In the genomic region with DNA sequence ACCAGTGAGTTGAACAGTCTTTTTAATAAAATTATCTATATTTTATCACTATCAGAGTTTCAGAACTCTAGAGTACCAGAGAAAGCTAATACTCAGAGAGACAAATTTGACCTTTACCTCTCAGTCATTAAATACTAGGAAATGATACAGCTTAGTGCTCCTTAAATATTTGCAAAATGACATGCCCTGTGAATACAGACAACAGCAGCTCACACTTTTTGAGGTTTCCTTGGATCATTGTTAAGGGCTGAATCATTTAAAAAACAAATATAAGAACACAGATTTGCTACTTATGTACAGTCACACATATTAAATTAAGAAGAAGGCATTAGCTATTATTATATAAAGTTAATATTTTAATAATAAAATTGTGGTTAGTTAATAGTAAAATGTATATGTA, we compare ENCODE assay signal across 18 cellular contexts.
DNase-seq lines count a peak whose midpoint lies in the region; ATAC-seq, FAIRE-seq and TF ChIP-seq lines count a peak whose summit lies in the region.
"Had no signal": no experiment of that assay in that cellular context is flagged by ENCODE, and none has a peak within 500 bp of the region (broad histone marks: within the 10 kb centered on the region; RNA-seq: fewer than 3 reads in every experiment).

No MANE protein-coding gene starts in this region.

- H3K27me3 Mint-ChIP-seq in GM23338 (ENCODE audit: insufficient read depth, low read depth, poor library complexity): peaks cover 2% of the 10 kb centered on the region
- H3K27me3 Mint-ChIP-seq: B cell; CD4-positive, alpha-beta memory T cell had no signal

- no peaks in the 10 kb centered on the region for H3K4me1 Mint-ChIP-seq in GM23338
- H3K4me1 Mint-ChIP-seq: B cell; CD4-positive, alpha-beta memory T cell; H9 had no signal

- no peak overlapping the region for H3K4me3 Mint-ChIP-seq in GM23338
- H3K4me3 Mint-ChIP-seq: B cell; CD4-positive, alpha-beta memory T cell; H9 had no signal

- no peak for DNase-seq in H54 (ENCODE audit: insufficient read length, low spot score)
- DNase-seq in RCC 7860 (ENCODE audit: low spot score): peak; percentile 24
- peak; percentile 19 for DNase-seq in fibroblast of mammary gland (ENCODE audit: low read depth)
- DNase-seq in non-pigmented ciliary epithelial cell (ENCODE audit: low read depth): peak; percentile 54
- no peak for DNase-seq in foreskin melanocyte
- DNase-seq in GM23338 (ENCODE audit: low spot score): no peak
- DNase-seq: CD4-positive, alpha-beta memory T cell; EL; H9; NCI-H146; NCI-H2081 treated with DMSO at 0.1 percent for 48 hours; NCI-H526; PC-9; SK-N-SH had no signal

- H3K4me1 ChIP-seq in GM23338 (ENCODE audit: insufficient read depth): no peaks in the 10 kb centered on the region

- no peaks in the 10 kb centered on the region; the same call in 1 of the 2 replicates for H4K20me1 ChIP-seq in GM23338 (replicated peaks; ENCODE audit: insufficient read depth)

- H3K4me3 ChIP-seq in fibroblast of mammary gland (ENCODE audit: control insufficient read depth, low read depth, low read length) (no peak overlapping the region), GM23338 (no peak overlapping the region)
- H3K4me3 ChIP-seq: PC-9 had no signal

- no peak overlapping the region for H3K27ac Mint-ChIP-seq in GM23338
- H3K27ac Mint-ChIP-seq: B cell; CD4-positive, alpha-beta memory T cell; H9 had no signal

- no peak for TF ChIP-seq POLR2A in H54 (IDR thresholded peaks at IDR 0.05; ENCODE audit: low read depth, low read length)

- H3F3A ChIP-seq in GM23338 (replicated peaks; ENCODE audit: low read depth): no peaks in the 10 kb centered on the region

- peaks cover 25% of the 10 kb centered on the region for H3K9me3 Mint-ChIP-seq in GM23338

- TF ChIP-seq CTCF in fibroblast of mammary gland (conservative IDR thresholded peaks at IDR 0.05; ENCODE audit: control insufficient read depth, insufficient read depth, low read depth, low read length) (no peak), GM23338 (conservative IDR thresholded peaks at IDR 0.05; ENCODE audit: low read depth in 2 of 2) (no peak)

- no peaks in the 10 kb centered on the region for H3K27me3 ChIP-seq in GM23338 (ENCODE audit: insufficient read depth)

- peak; percentile 61 for FAIRE-seq in H54 (lab: Jason Lieb, UNC)
- FAIRE-seq in RCC 7860 (lab: Jason Lieb, UNC): peak; percentile 40
- FAIRE-seq: HTR-8/SVneo had no signal

- no peaks in the 10 kb centered on the region for H3K36me3 ChIP-seq in GM23338 (ENCODE audit: insufficient read depth)

- H3K9me2 ChIP-seq in GM23338 (ENCODE audit: insufficient read depth): no peaks in the 10 kb centered on the region; the same call in 1 of the 2 replicates
- H3K9me2 ChIP-seq: SK-N-SH had no signal

- H3K4me2 ChIP-seq in GM23338: no peak overlapping the region
- H3K4me2 ChIP-seq: PC-9, SK-N-SH had no signal

- H3K79me2 ChIP-seq in GM23338 (replicated peaks; ENCODE audit: insufficient read depth): no peaks in the 10 kb centered on the region

- H2AFZ ChIP-seq in GM23338: no peak overlapping the region
- H2AFZ ChIP-seq: PC-9 had no signal

- ATAC-seq in GM18498 (IDR thresholded peaks at IDR 0.05; ENCODE audit: unreplicated experiment) (no peak), GM23338 (no peak)
- ATAC-seq: Right ventricle myocardium inferior had no signal

- no peak overlapping the region for H3K27ac ChIP-seq in GM23338 (ENCODE audit: low read depth)
- H3K27ac ChIP-seq: PC-9 had no signal

- peaks cover 4% of the 10 kb centered on the region; the same call in 1 of the 3 replicates for H3K36me3 Mint-ChIP-seq in GM23338 (ENCODE audit: low read depth)
- H3K36me3 Mint-ChIP-seq: CD4-positive, alpha-beta memory T cell had no signal

TF ChIP-seq in GM23338, 12 proteins besides CTCF, POLR2A, EP300 and RAD21 (continues in another document):
- TF ChIP-seq NANOG (IDR thresholded peaks at IDR 0.05; ENCODE audit: borderline replicate concordance) (no peak), ETS1 (IDR thresholded peaks at IDR 0.05) (no peak), POLR2AphosphoS5 (IDR thresholded peaks at IDR 0.05; ENCODE audit: low read depth) (no peak), ZNF114 (CRISPR knock-in tag; IDR thresholded peaks at IDR 0.05) (no peak), STAT1 (IDR thresholded peaks at IDR 0.05; ENCODE audit: unreplicated experiment) (no peak), EZH2phosphoT487 (IDR thresholded peaks at IDR 0.05; ENCODE audit: unreplicated experiment) (no peak), JUNB (IDR thresholded peaks at IDR 0.05; ENCODE audit: unreplicated experiment) (no peak)
- TF ChIP-seq, protein P1, sequence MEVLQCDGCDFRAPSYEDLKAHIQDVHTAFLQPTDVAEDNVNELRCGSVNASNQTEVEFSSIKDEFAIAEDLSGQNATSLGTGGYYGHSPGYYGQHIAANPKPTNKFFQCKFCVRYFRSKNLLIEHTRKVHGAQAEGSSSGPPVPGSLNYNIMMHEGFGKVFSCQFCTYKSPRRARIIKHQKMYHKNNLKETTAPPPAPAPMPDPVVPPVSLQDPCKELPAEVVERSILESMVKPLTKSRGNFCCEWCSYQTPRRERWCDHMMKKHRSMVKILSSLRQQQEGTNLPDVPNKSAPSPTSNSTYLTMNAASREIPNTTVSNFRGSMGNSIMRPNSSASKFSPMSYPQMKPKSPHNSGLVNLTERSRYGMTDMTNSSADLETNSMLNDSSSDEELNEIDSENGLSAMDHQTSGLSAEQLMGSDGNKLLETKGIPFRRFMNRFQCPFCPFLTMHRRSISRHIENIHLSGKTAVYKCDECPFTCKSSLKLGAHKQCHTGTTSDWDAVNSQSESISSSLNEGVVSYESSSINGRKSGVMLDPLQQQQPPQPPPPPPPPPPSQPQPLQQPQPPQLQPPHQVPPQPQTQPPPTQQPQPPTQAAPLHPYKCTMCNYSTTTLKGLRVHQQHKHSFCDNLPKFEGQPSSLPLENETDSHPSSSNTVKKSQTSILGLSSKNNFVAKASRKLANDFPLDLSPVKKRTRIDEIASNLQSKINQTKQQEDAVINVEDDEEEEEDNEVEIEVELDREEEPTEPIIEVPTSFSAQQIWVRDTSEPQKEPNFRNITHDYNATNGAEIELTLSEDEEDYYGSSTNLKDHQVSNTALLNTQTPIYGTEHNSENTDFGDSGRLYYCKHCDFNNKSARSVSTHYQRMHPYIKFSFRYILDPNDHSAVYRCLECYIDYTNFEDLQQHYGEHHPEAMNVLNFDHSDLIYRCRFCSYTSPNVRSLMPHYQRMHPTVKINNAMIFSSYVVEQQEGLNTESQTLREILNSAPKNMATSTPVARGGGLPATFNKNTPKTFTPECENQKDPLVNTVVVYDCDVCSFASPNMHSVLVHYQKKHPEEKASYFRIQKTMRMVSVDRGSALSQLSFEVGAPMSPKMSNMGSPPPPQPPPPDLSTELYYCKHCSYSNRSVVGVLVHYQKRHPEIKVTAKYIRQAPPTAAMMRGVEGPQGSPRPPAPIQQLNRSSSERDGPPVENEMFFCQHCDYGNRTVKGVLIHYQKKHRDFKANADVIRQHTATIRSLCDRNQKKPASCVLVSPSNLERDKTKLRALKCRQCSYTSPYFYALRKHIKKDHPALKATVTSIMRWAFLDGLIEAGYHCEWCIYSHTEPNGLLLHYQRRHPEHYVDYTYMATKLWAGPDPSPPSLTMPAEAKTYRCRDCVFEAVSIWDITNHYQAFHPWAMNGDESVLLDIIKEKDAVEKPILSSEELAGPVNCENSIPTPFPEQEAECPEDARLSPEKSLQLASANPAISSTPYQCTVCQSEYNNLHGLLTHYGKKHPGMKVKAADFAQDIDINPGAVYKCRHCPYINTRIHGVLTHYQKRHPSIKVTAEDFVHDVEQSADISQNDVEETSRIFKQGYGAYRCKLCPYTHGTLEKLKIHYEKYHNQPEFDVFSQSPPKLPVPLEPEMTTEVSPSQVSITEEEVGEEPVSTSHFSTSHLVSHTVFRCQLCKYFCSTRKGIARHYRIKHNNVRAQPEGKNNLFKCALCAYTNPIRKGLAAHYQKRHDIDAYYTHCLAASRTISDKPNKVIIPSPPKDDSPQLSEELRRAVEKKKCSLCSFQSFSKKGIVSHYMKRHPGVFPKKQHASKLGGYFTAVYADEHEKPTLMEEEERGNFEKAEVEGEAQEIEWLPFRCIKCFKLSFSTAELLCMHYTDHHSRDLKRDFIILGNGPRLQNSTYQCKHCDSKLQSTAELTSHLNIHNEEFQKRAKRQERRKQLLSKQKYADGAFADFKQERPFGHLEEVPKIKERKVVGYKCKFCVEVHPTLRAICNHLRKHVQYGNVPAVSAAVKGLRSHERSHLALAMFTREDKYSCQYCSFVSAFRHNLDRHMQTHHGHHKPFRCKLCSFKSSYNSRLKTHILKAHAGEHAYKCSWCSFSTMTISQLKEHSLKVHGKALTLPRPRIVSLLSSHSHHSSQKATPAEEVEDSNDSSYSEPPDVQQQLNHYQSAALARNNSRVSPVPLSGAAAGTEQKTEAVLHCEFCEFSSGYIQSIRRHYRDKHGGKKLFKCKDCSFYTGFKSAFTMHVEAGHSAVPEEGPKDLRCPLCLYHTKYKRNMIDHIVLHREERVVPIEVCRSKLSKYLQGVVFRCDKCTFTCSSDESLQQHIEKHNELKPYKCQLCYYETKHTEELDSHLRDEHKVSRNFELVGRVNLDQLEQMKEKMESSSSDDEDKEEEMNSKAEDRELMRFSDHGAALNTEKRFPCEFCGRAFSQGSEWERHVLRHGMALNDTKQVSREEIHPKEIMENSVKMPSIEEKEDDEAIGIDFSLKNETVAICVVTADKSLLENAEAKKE (CRISPR knock-in tag; IDR thresholded peaks at IDR 0.05): no peak

Comparison
In these comparisons a context has a peak if more than half of its experiments do, and no peak if none do; other contexts are left out.
1. DNase-seq: peak in RCC 7860 (single experiment), fibroblast of mammary gland (single experiment) and non-pigmented ciliary epithelial cell (single experiment); none in H54 (single experiment), foreskin melanocyte (single experiment) and GM23338 (single experiment).